In the genomic region with DNA sequence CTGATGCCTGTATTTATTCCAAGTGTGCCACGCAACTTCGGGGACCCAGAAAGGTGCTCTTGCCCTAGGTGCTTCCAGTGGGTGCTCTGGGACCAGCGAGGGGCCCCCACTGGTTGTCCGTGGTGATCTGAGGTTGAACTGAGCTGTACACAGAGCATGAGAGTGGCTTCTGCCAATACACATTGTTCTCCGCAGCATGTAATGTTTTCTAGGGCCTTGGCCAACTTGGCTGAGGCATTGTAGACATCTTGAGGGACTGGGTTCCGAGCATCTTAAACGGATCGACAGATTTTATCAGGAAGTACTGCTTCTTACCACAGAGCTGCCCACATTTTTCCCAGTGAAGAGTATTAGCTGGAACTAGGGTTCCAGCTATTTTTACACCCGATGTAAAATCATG, we compare ENCODE assay signal across 16 cellular contexts.
A peak's percentile ranks its signal among the peaks of the same experiment; 100 is the strongest.
DNase-seq lines count a peak whose midpoint lies in the region; ATAC-seq and TF ChIP-seq lines count a peak whose summit lies in the region.
"Had no signal": no experiment of that assay in that cellular context is flagged by ENCODE, and none has a peak within 500 bp of the region (broad histone marks: within the 10 kb centered on the region; RNA-seq: fewer than 3 reads in every experiment).

No MANE protein-coding gene starts in this region.

- TF ChIP-seq CTCF in BE2C (IDR thresholded peaks at IDR 0.05; ENCODE audit: low read depth, low read length) (no peak), tibial artery (IDR thresholded peaks at IDR 0.05) (no peak)

- H3K9ac ChIP-seq in GM23248 (no peak overlapping the region), skeletal muscle tissue (ENCODE audit: low read depth in 1 of 3, low read length in 3 of 3) (no peak overlapping the region)
- H3K9ac ChIP-seq: BLaER1 had no signal

- peak; percentile 47 for ATAC-seq in Right ventricle myocardium superior (ENCODE audit: poor library complexity)
- ATAC-seq: A549 had no signal

- no peaks in the 10 kb centered on the region for H3K79me2 ChIP-seq in GM23248 (ENCODE audit: insufficient read depth)

- intact Hi-C loops in Right ventricle myocardium superior (cut with DNase I) (no loop called here), cardiac septum (cut with DNase I) (loop anchor here (5.0 kb wide), 3 partner anchors 59 to 209 kb away; no protein-coding TSS in a partner anchor), tibial artery (cut with DNase I; ENCODE audit: low total_unique reads) (no loop called here)

- whole genome bisulfite sequencing in GM23248 (ENCODE audit: low coverage in 1 of 2, low lambda C conversion rate in 2 of 2, missing lambda C conversion rate in 2 of 2), 2 experiments, result 19 to 26% methylated on average over 9 of the region's 9 CpGs

- H3K9me3 ChIP-seq in GM23248 (ENCODE audit: low read depth), result no peaks in the 10 kb centered on the region
- peaks cover 0 to 3% (median 0%) of the 10 kb centered on the region in 3 donors for H3K9me3 ChIP-seq in skeletal muscle tissue (ENCODE audit: control insufficient read depth in 3 of 3, low read length in 3 of 3)
- no peaks in the 10 kb centered on the region for H3K9me3 ChIP-seq in BE2C
- H3K9me3 ChIP-seq in tibial artery, result no peaks in the 10 kb centered on the region
- H3K9me3 ChIP-seq: A549 had no signal

- H3K9me2 ChIP-seq in GM23248 (ENCODE audit: insufficient read depth), result no peaks in the 10 kb centered on the region

- H3K4me1 ChIP-seq in GM23248 (ENCODE audit: insufficient read depth) (peaks cover 7% of the 10 kb centered on the region; the same call in 1 of the 2 replicates), skeletal muscle tissue (ENCODE audit: control insufficient read depth in 3 of 3, insufficient read depth in 3 of 3, low read length in 3 of 3) (peaks cover 5 to 12% (median 12%) of the 10 kb centered on the region in 3 donors), BE2C (no peaks in the 10 kb centered on the region), tibial artery (no peaks in the 10 kb centered on the region)
- H3K4me1 ChIP-seq: A549 had no signal

- no peak overlapping the region for H3K4me2 ChIP-seq in GM23248 (ENCODE audit: unreplicated experiment)
- H3K4me2 ChIP-seq: A549, BLaER1 had no signal

- peaks cover 13% of the 10 kb centered on the region for H3K27me3 ChIP-seq in GM23248 (replicated peaks; ENCODE audit: insufficient read depth)
- no peaks in the 10 kb centered on the region for H3K27me3 ChIP-seq in skeletal muscle tissue (ENCODE audit: control insufficient read depth in 3 of 3, insufficient read depth in 3 of 3, low read length in 3 of 3)
- peaks cover 35% of the 10 kb centered on the region for H3K27me3 ChIP-seq in BE2C
- peaks cover 0 to 4% of the 10 kb centered on the region in 2 donors for H3K27me3 ChIP-seq in tibial artery
- H3K27me3 ChIP-seq: BLaER1 had no signal

- H3K4me3 ChIP-seq in GM23248 (no peak overlapping the region), skeletal muscle tissue (ENCODE audit: low read length in 3 of 3) (no peak overlapping the region), BE2C (ENCODE audit: low read depth, low read length) (no peak overlapping the region), tibial artery (no peak overlapping the region)
- H3K4me3 ChIP-seq: A549, BLaER1 had no signal

- no peak for DNase-seq in Right ventricle myocardium superior
- no peak for DNase-seq in cardiac septum (ENCODE audit: low spot score)
- DNase-seq in GM23248, result peak; percentile 2
- peak; percentile 9 for DNase-seq in islet precursor cell
- DNase-seq in BE2C, result no peak
- DNase-seq in tibial artery, result no peak
- DNase-seq: AML-193; CD4-positive, alpha-beta memory T cell; DMS79 treated with DMSO at 0.1 percent for 48 hours; GF-D8; H9; IMR-90 had no signal

- H3K36me3 ChIP-seq in GM23248 (ENCODE audit: low read depth) (no peaks in the 10 kb centered on the region), skeletal muscle tissue (ENCODE audit: control insufficient read depth in 3 of 3, insufficient read depth in 3 of 3, low read length in 3 of 3) (no peaks in the 10 kb centered on the region), BE2C (no peaks in the 10 kb centered on the region), tibial artery (no peaks in the 10 kb centered on the region)
- H3K36me3 ChIP-seq: BLaER1 had no signal

- no peaks in the 10 kb centered on the region for H4K20me1 ChIP-seq in GM23248 (ENCODE audit: insufficient read depth)
- H4K20me1 ChIP-seq: BLaER1 had no signal

- in situ Hi-C loops in GM23248 (cut with MboI), result no loop called here

- no peak overlapping the region for H2AFZ ChIP-seq in GM23248

- H3K27ac ChIP-seq in GM23248, result no peak overlapping the region
- H3K27ac ChIP-seq in skeletal muscle tissue (ENCODE audit: low read depth, low read length), result peak overlapping the region; percentile 69
- H3K27ac ChIP-seq in tibial artery, result no peak overlapping the region
- H3K27ac ChIP-seq: 22Rv1, A549, BLaER1 had no signal

- no peaks in the 10 kb centered on the region for H3F3A ChIP-seq in GM23248 (ENCODE audit: insufficient read depth)

Comparison
In these comparisons a context has a peak if more than half of its experiments do, and no peak if none do; other contexts are left out.
1. DNase-seq: peak in GM23248 (single experiment) and islet precursor cell (single experiment); none in Right ventricle myocardium superior (single experiment), cardiac septum (single experiment), BE2C (single experiment) and tibial artery (0 of 2).